Comparison of ENCODE assay signal across 11 cellular contexts in the genomic region with DNA sequence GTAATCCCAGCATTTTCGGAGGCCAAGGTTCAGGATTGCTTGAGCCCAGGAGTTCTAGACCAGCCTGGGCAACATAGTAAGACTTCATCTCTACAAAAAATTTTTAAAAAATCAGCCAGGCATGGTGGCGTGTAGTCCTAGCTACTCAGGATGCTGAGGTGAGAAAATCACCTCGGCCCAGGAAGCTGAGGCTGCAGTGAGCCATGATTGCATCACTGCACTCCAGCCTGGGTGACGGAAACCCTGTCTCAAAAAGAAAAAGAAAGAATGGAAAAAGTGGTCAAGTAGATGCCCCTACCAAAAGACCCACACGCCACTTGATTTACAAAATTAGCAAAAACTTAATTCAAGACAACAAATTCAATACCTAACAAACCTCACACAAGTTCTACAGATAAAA. TPM values are rescaled to one million over a fixed set of nuclear protein-coding genes. Genes with fewer than 3 reads are reported as not detected.
DNase-seq lines count a peak whose midpoint lies in the region; ATAC-seq and TF ChIP-seq lines count a peak whose summit lies in the region.
"Had no signal": no experiment of that assay in that cellular context is flagged by ENCODE, and none has a peak within 500 bp of the region (broad histone marks: within the 10 kb centered on the region; RNA-seq: fewer than 3 reads in every experiment).

No MANE protein-coding gene starts in this region.

- H2AFZ ChIP-seq in OCI-LY3 (ENCODE audit: low read depth, low read length): no peak overlapping the region
- H2AFZ ChIP-seq in SK-N-SH (ENCODE audit: low read depth): no peak overlapping the region

- POLR2A ChIA-PET in SK-N-SH (lab: Yijun Ruan, JAX): no interaction called here

- H3K9me3 ChIP-seq in OCI-LY3 (ENCODE audit: insufficient read depth, low read length): no peaks in the 10 kb centered on the region
- no peaks in the 10 kb centered on the region for H3K9me3 ChIP-seq in SK-N-SH
- H3K9me3 ChIP-seq: uterus had no signal

- CTCF ChIA-PET in SK-N-SH (lab: Yijun Ruan, JAX): no interaction called here

- peaks cover 3% of the 10 kb centered on the region for H3F3A ChIP-seq in SK-N-SH (replicated peaks; ENCODE audit: insufficient read depth)

- H3K9me3 Mint-ChIP-seq in central memory CD8-positive, alpha-beta T cell: no peaks in the 10 kb centered on the region
- H3K9me3 Mint-ChIP-seq in stimulated activated naive B cell treated with anti-CD40 and anti-IgM and Interleukin-4, amounts not matched to agents 10 μg/mL and 1 μg/mL and 100 μg/mL, for 72 hours: no peaks in the 10 kb centered on the region

- H3K27me3 Mint-ChIP-seq in central memory CD8-positive, alpha-beta T cell: no peaks in the 10 kb centered on the region
- no peaks in the 10 kb centered on the region for H3K27me3 Mint-ChIP-seq in stimulated activated naive B cell treated with anti-CD40 and anti-IgM and Interleukin-4, amounts not matched to agents 10 μg/mL and 1 μg/mL and 100 μg/mL, for 72 hours

- peaks cover 7% of the 10 kb centered on the region for H3K36me3 ChIP-seq in OCI-LY3 (replicated peaks; ENCODE audit: low read depth, low read length)
- no peaks in the 10 kb centered on the region for H3K36me3 ChIP-seq in SK-N-SH (replicated peaks in 1 of 2; ENCODE audit: control insufficient read depth in 1 of 2, insufficient read depth in 2 of 2, low read length in 1 of 2)
- H3K36me3 ChIP-seq: uterus had no signal

- peak overlapping the region; percentile 90 for H3K27ac ChIP-seq in OCI-LY3 (ENCODE audit: low read length)
- no peak overlapping the region for H3K27ac ChIP-seq in SK-N-SH (ENCODE audit: low read depth in 2 of 2, low read length in 1 of 2)
- H3K27ac ChIP-seq: uterus had no signal

- TF ChIP-seq CTCF in OCI-LY3 (IDR thresholded peaks at IDR 0.05; ENCODE audit: low read depth, low read length) (no peak), omental fat pad (IDR thresholded peaks at IDR 0.05) (no peak), SK-N-SH (IDR thresholded peaks at IDR 0.05) (no peak)

- peaks cover 13% of the 10 kb centered on the region for H3K4me1 Mint-ChIP-seq in central memory CD8-positive, alpha-beta T cell
- peaks cover 16 to 20% of the 10 kb centered on the region in 2 donors for H3K4me1 Mint-ChIP-seq in stimulated activated naive B cell treated with anti-CD40 and anti-IgM and Interleukin-4, amounts not matched to agents 10 μg/mL and 1 μg/mL and 100 μg/mL, for 72 hours

- no peak for TF ChIP-seq EP300 in SK-N-SH (IDR thresholded peaks at IDR 0.05; ENCODE audit: borderline replicate concordance in 1 of 2, low read depth in 1 of 2, low read length in 1 of 2)

- H4K20me1 ChIP-seq in OCI-LY3 (ENCODE audit: insufficient read depth, low read length) (no peaks in the 10 kb centered on the region), SK-N-SH (ENCODE audit: insufficient read depth) (no peaks in the 10 kb centered on the region)

- H3K9me2 ChIP-seq in SK-N-SH: no peaks in the 10 kb centered on the region

- no peak for TF ChIP-seq RAD21 in SK-N-SH (IDR thresholded peaks at IDR 0.05; ENCODE audit: low read length)

- H3K79me2 ChIP-seq in OCI-LY3 (ENCODE audit: low read length) (no peaks in the 10 kb centered on the region), SK-N-SH (ENCODE audit: insufficient read depth) (no peaks in the 10 kb centered on the region)

- H3K4me3 ChIP-seq in OCI-LY3 (ENCODE audit: low read length): no peak overlapping the region
- no peak overlapping the region for H3K4me3 ChIP-seq in SK-N-SH (ENCODE audit: low read depth in 2 of 2, low read length in 1 of 2)
- H3K4me3 ChIP-seq: uterus had no signal

- WGBS in SK-N-SH (ENCODE audit: low lambda C conversion rate): 89% methylated on average over 5 of the region's 5 CpGs

- H3K4me1 ChIP-seq in OCI-LY3 (ENCODE audit: low read length) (peaks cover 29% of the 10 kb centered on the region), SK-N-SH (ENCODE audit: control insufficient read depth in 1 of 2, insufficient read depth in 2 of 2, low read depth in 1 of 2, low read length in 1 of 2) (no peaks in the 10 kb centered on the region)
- H3K4me1 ChIP-seq: uterus had no signal

- ATAC-seq in central memory CD8-positive, alpha-beta T cell (replicated peaks; ENCODE audit: extremely low read depth, poor library complexity, severe bottlenecking): no peak
- peak; percentile 84 to 90 for ATAC-seq in stimulated activated naive B cell treated with anti-CD40 and anti-IgM and Interleukin-4, amounts not matched to agents 10 μg/mL and 1 μg/mL and 100 μg/mL, for 72 hours (replicated peaks)
- ATAC-seq in omental fat pad (ENCODE audit: low FRiP score): no peak

- H3K27ac Mint-ChIP-seq in central memory CD8-positive, alpha-beta T cell (ENCODE audit: low read depth): peak overlapping the region; percentile 73
- peak overlapping the region; percentile 82 for H3K27ac Mint-ChIP-seq in stimulated activated naive B cell treated with anti-CD40 and anti-IgM and Interleukin-4, amounts not matched to agents 10 μg/mL and 1 μg/mL and 100 μg/mL, for 72 hours

- H3K4me2 ChIP-seq in OCI-LY3 (ENCODE audit: low read length) (peak overlapping the region; percentile 16; the same call in 1 of the 2 replicates), SK-N-SH (no peak overlapping the region)

- H3K27me3 ChIP-seq in OCI-LY3 (ENCODE audit: low read depth, low read length) (no peaks in the 10 kb centered on the region), SK-N-SH (ENCODE audit: insufficient read depth) (no peaks in the 10 kb centered on the region)
- H3K27me3 ChIP-seq: uterus had no signal

- H3K9ac ChIP-seq in OCI-LY3 (ENCODE audit: low read length) (no peak overlapping the region), SK-N-SH (no peak overlapping the region)

- peak; percentile 69 for DNase-seq in activated effector memory CD4-positive, alpha-beta T cell treated with anti-CD3 and anti-CD28 coated beads, Interleukin-2, amount 50 U/mL, for 16 hours
- DNase-seq in activated effector memory CD4-positive, alpha-beta T cell treated with Interleukin-2 at 50 U/mL for 16 hours: no peak
- DNase-seq in central memory CD8-positive, alpha-beta T cell (ENCODE audit: low spot score in 2 of 2): no peak
- peak; percentile 13 for DNase-seq in stimulated activated naive B cell treated with anti-CD40 and anti-IgM and Interleukin-4, amounts not matched to agents 10 μg/mL and 1 μg/mL and 100 μg/mL, for 72 hours
- DNase-seq in omental fat pad (ENCODE audit: low spot score): no peak
- no peak for DNase-seq in SK-N-SH
- no peak for DNase-seq in COLO829 (ENCODE audit: low spot score)
- DNase-seq: cortex of kidney, NCI-H446, uterus had no signal

- no peak overlapping the region for H3K4me3 Mint-ChIP-seq in central memory CD8-positive, alpha-beta T cell
- no peak overlapping the region for H3K4me3 Mint-ChIP-seq in stimulated activated naive B cell treated with anti-CD40 and anti-IgM and Interleukin-4, amounts not matched to agents 10 μg/mL and 1 μg/mL and 100 μg/mL, for 72 hours

- H3K36me3 Mint-ChIP-seq in central memory CD8-positive, alpha-beta T cell (ENCODE audit: insufficient read depth): no peaks in the 10 kb centered on the region
- no peaks in the 10 kb centered on the region for H3K36me3 Mint-ChIP-seq in stimulated activated naive B cell treated with anti-CD40 and anti-IgM and Interleukin-4, amounts not matched to agents 10 μg/mL and 1 μg/mL and 100 μg/mL, for 72 hours

TF ChIP-seq in SK-N-SH, 30 proteins besides CTCF, POLR2A, EP300 and RAD21 (continues in another document):
- TF ChIP-seq, protein P1, sequence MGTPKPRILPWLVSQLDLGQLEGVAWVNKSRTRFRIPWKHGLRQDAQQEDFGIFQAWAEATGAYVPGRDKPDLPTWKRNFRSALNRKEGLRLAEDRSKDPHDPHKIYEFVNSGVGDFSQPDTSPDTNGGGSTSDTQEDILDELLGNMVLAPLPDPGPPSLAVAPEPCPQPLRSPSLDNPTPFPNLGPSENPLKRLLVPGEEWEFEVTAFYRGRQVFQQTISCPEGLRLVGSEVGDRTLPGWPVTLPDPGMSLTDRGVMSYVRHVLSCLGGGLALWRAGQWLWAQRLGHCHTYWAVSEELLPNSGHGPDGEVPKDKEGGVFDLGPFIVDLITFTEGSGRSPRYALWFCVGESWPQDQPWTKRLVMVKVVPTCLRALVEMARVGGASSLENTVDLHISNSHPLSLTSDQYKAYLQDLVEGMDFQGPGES (IDR thresholded peaks at IDR 0.05; ENCODE audit: low read depth, low read length): no peak
- TF ChIP-seq, protein P2, sequence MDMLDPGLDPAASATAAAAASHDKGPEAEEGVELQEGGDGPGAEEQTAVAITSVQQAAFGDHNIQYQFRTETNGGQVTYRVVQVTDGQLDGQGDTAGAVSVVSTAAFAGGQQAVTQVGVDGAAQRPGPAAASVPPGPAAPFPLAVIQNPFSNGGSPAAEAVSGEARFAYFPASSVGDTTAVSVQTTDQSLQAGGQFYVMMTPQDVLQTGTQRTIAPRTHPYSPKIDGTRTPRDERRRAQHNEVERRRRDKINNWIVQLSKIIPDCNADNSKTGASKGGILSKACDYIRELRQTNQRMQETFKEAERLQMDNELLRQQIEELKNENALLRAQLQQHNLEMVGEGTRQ (IDR thresholded peaks at IDR 0.05; ENCODE audit: borderline replicate concordance, low read depth, low read length): no peak
- TF ChIP-seq FOSL2 (IDR thresholded peaks at IDR 0.05; ENCODE audit: borderline replicate concordance, low read depth): no peak
- TF ChIP-seq SMC3 (IDR thresholded peaks at IDR 0.05; ENCODE audit: low read depth, low read length): no peak
- TF ChIP-seq MEF2A (IDR thresholded peaks at IDR 0.05; ENCODE audit: borderline replicate concordance, low read depth): no peak
- TF ChIP-seq TAF1 (IDR thresholded peaks at IDR 0.05; ENCODE audit: borderline replicate concordance, low read depth, low read length): no peak
- TF ChIP-seq JUND (IDR thresholded peaks at IDR 0.05): no peak

RNA-seq across cellular contexts. Expression of gene TESK1, which starts 34.4 kb away (rescaled TPM):
- 10 to 100 TPM; 29.6 to 53.0 (median 36.5) TPM for total RNA-seq in omental fat pad
- 26.0 TPM in 2 replicates for polyA plus RNA-seq in SK-N-SH (2012; rRNA removed)
- 8.6 and 13.0 TPM in 2 replicates for polyA plus RNA-seq in SK-N-SH (2012; cell fraction: cytosol; rRNA removed)
- polyA plus RNA-seq in SK-N-SH (2012; cell fraction: nucleus; rRNA removed): 154 and 162 TPM in 2 replicates

RNA-seq across cellular contexts. Expression of gene CD72, which starts 47.5 kb away (rescaled TPM):
- 10 to 100 TPM in 1 of 4 donors, 1 to 10 TPM in 3; 1.6 to 15.5 (median 4.9) TPM for total RNA-seq in omental fat pad
- 2.5 and 2.7 TPM in 2 replicates for polyA plus RNA-seq in SK-N-SH (2012; rRNA removed)
- 0.87 and 1.1 TPM in 2 replicates for polyA plus RNA-seq in SK-N-SH (2012; cell fraction: cytosol; rRNA removed)
- 15.4 and 17.6 TPM in 2 replicates for polyA plus RNA-seq in SK-N-SH (2012; cell fraction: nucleus; rRNA removed)

Comparison
In these comparisons a context has a peak if more than half of its experiments do, and no peak if none do; other contexts are left out.
1. DNase-seq: peak in activated effector memory CD4-positive, alpha-beta T cell treated with anti-CD3 and anti-CD28 coated beads, Interleukin-2, amount 50 U/mL, for 16 hours (single experiment) and stimulated activated naive B cell treated with anti-CD40 and anti-IgM and Interleukin-4, amounts not matched to agents 10 μg/mL and 1 μg/mL and 100 μg/mL, for 72 hours (single experiment); none in activated effector memory CD4-positive, alpha-beta T cell treated with Interleukin-2 at 50 U/mL for 16 hours (single experiment), central memory CD8-positive, alpha-beta T cell (0 of 2), omental fat pad (single experiment), SK-N-SH (single experiment) and COLO829 (single experiment).
2. ATAC-seq: peak in stimulated activated naive B cell treated with anti-CD40 and anti-IgM and Interleukin-4, amounts not matched to agents 10 μg/mL and 1 μg/mL and 100 μg/mL, for 72 hours (2 of 2); none in central memory CD8-positive, alpha-beta T cell (single experiment) and omental fat pad (single experiment).